20 cellular contexts compared by ENCODE assay signal in the genomic region with DNA sequence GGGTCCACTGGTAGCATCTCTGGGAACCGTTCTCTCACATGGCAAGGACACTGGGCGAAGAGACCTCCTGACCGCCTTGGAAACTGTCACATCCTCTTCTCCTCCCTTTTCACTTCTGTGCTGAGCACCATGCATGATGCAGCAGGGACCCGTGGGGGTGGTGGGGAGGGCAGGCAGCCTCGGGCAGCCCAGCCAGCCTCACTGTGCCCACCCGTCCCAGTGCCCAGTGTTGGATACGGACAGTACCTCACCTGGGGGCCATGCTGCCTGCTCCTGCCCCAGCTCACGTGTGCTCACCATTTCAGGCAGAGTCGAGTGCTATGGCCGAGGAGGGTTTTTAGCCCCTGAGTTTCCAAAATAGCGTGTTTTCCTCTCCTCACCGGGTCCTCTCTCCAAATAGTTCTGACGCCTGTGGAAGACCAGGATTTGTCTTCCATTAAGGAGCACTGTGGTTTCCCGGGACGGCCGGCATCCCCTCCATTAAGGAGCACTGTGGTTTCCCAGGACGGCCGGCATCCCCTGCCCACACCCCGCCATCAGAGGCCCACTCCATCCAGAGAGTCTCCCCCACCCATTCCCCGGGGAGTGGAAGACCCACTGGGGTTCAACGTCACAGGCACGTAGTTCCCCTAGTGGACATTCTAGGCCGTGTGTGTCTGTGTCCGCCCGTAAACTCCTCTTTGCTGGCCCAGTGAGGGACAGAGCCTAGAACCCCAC. TPM values are rescaled to one million over a fixed set of nuclear protein-coding genes. Genes with fewer than 3 reads are reported as not detected.
A peak's percentile ranks its signal among the peaks of the same experiment; 100 is the strongest.
DNase-seq lines count a peak whose midpoint lies in the region; FAIRE-seq and TF ChIP-seq lines count a peak whose summit lies in the region.
"Had no signal": no experiment of that assay in that cellular context is flagged by ENCODE, and none has a peak within 500 bp of the region (broad histone marks: within the 10 kb centered on the region; RNA-seq: fewer than 3 reads in every experiment).

No MANE protein-coding gene starts in this region.

- no peak overlapping the region for H4K5ac ChIP-seq in H1 (ENCODE audit: insufficient read length, low read depth, low read length)

- TF ChIP-seq RAD21 in H1 (IDR thresholded peaks at IDR 0.05 in 1 of 2, conservative IDR thresholded peaks at IDR 0.05 in 1 of 2; ENCODE audit: low read depth in 2 of 2, low read length in 2 of 2): no peak

- H2BK15ac ChIP-seq in H1 (ENCODE audit: low read length): no peak overlapping the region

- peaks cover 100% of the 10 kb centered on the region for H4K20me1 ChIP-seq in BLaER1
- peaks cover 8 to 19% of the 10 kb centered on the region in 2 experiments for H4K20me1 ChIP-seq in H1 (replicated peaks in 1 of 2; ENCODE audit: control insufficient read depth in 1 of 2, insufficient read depth in 2 of 2, low read length in 2 of 2)

- no peak for DNase-seq in BE2C
- no peak for DNase-seq in H1 (ENCODE audit: low read depth in 1 of 2, low spot score in 2 of 2)
- no peak for DNase-seq in effector memory CD4-positive, alpha-beta T cell
- DNase-seq in GOT3 (lab: John Stamatoyannopoulos, UW): no peak
- no peak for DNase-seq in NCI-H1092 treated with DMSO at 0.1 percent for 48 hours (lab: John Stamatoyannopoulos, UW)
- DNase-seq: CD4-positive, alpha-beta T cell; CD8-positive, alpha-beta memory T cell; DMS 273 treated with DMSO at 0.1 percent for 48 hours; DMS79; EL; GDM1; H7; HCEC 1CT had no signal

- H3K79me1 ChIP-seq in H1 (ENCODE audit: low read depth, low read length): 0 out of 2 replicates have a peak, but pooled peaks cover 2% of the 10 kb centered on the region

- 0 out of 2 replicates have a peak, but pooled peaks have one; percentile 6 for TF ChIP-seq CTCF in BE2C (IDR thresholded peaks at IDR 0.05; ENCODE audit: low read depth, low read length)
- peak in 1 of 3 experiments; percentile 3; a peak in 1 of 4 replicates for TF ChIP-seq CTCF in H1 (IDR thresholded peaks at IDR 0.05; ENCODE audit: control extremely low read depth in 1 of 3, insufficient read depth in 1 of 3, low read depth in 1 of 3, low read length in 3 of 3)

- peaks cover 12% of the 10 kb centered on the region for H3K4me1 ChIP-seq in BE2C
- H3K4me1 ChIP-seq in BLaER1: peaks cover 55% of the 10 kb centered on the region
- peaks cover 0 to 3% (median 0%) of the 10 kb centered on the region in 4 experiments; a peak in 1 of 7 replicates for H3K4me1 ChIP-seq in H1 (replicated peaks in 1 of 4; ENCODE audit: control insufficient read depth in 3 of 4, insufficient read depth in 4 of 4, low read length in 3 of 4)
- H3K4me1 ChIP-seq in effector memory CD4-positive, alpha-beta T cell (ENCODE audit: control insufficient read depth, insufficient read depth, low read length, poor library complexity, severe bottlenecking): peaks cover 17% of the 10 kb centered on the region

- H2AK5ac ChIP-seq in H1 (ENCODE audit: low read depth, low read length): no peak overlapping the region

- no peak overlapping the region for H3K23ac ChIP-seq in H1 (ENCODE audit: insufficient read length)

- H3K4me3 ChIP-seq in BE2C (ENCODE audit: low read depth, low read length) (no peak overlapping the region), BLaER1 (no peak overlapping the region), H1 (ENCODE audit: extremely low read depth in 1 of 4, insufficient read depth in 2 of 4, low read depth in 3 of 4, low read length in 4 of 4) (no peak overlapping the region)
- H3K4me3 ChIP-seq in effector memory CD4-positive, alpha-beta T cell (ENCODE audit: insufficient read depth, low read depth, low read length, poor library complexity, severe bottlenecking): no peak overlapping the region
- H3K4me3 ChIP-seq: BLaER1 treated with 17β-estradiol and CSF1 and Interleukin-3, amounts not matched to agents 10 nM and 100 nM; GM12878; GM23338 had no signal

- no peaks in the 10 kb centered on the region for H3K9me3 ChIP-seq in BE2C
- H3K9me3 ChIP-seq in BLaER1: peaks cover 4% of the 10 kb centered on the region
- no peaks in the 10 kb centered on the region for H3K9me3 ChIP-seq in H1 (ENCODE audit: insufficient read depth in 2 of 2, low read depth in 1 of 2, low read length in 1 of 2)
- H3K9me3 ChIP-seq in effector memory CD4-positive, alpha-beta T cell (ENCODE audit: control insufficient read depth, low read length): no peaks in the 10 kb centered on the region

- H2BK20ac ChIP-seq in H1 (ENCODE audit: low read length): no peak overlapping the region

- H3K4me2 ChIP-seq in BLaER1 (peak overlapping the region; percentile 17), H1 (ENCODE audit: insufficient read depth in 1 of 2, low read depth in 2 of 2, low read length in 2 of 2) (no peak overlapping the region)
- H3K4me2 ChIP-seq: GM23338 had no signal

- H3K27ac ChIP-seq in BLaER1 (no peak overlapping the region), H1 (ENCODE audit: low read depth, low read length) (no peak overlapping the region)
- no peak overlapping the region for H3K27ac ChIP-seq in effector memory CD4-positive, alpha-beta T cell (ENCODE audit: insufficient read depth, low read length, poor library complexity, severe bottlenecking)
- H3K27ac ChIP-seq: BLaER1 treated with 17β-estradiol and CSF1 and Interleukin-3, amounts not matched to agents 10 nM and 100 nM had no signal

- H3K18ac ChIP-seq in H1 (ENCODE audit: extremely low read depth, low read length): no peak overlapping the region

- H3K36me3 ChIP-seq in BE2C (no peaks in the 10 kb centered on the region), BLaER1 (no peaks in the 10 kb centered on the region), H1 (ENCODE audit: control insufficient read depth in 2 of 4, insufficient read depth in 4 of 4, low read length in 3 of 4) (no peaks in the 10 kb centered on the region; a peak in 2 of 8 replicates)
- no peaks in the 10 kb centered on the region for H3K36me3 ChIP-seq in effector memory CD4-positive, alpha-beta T cell (ENCODE audit: control insufficient read depth, insufficient read depth, low read length)
- H3K36me3 ChIP-seq: BLaER1 treated with 17β-estradiol and CSF1 and Interleukin-3, amounts not matched to agents 10 nM and 100 nM had no signal

- H2BK12ac ChIP-seq in H1 (ENCODE audit: low read depth, low read length): no peak overlapping the region

- POLR2A ChIA-PET in H1 (lab: Charles Lee; ENCODE audit: partially characterized antibody): interaction anchor here (0.7 kb wide), 1 partner anchor 156 kb away, joined by 3 read pairs; no protein-coding TSS in a partner anchor

- H2BK120ac ChIP-seq in H1 (replicated peaks; ENCODE audit: low read depth, low read length): no peak overlapping the region

- no peak for TF ChIP-seq POLR2A in H1 (IDR thresholded peaks at IDR 0.05; ENCODE audit: control extremely low read depth in 1 of 2, low read depth in 2 of 2, low read length in 2 of 2)

- CTCF ChIA-PET in H1 (lab: Charles Lee; ENCODE audit: partially characterized antibody): interaction anchor here (1.1 to 4.8 kb wide), 4 partner anchors 14 to 130 kb away, joined by 3 to 17 read pairs (median 8); no protein-coding TSS in a partner anchor

- H2BK5ac ChIP-seq in H1 (ENCODE audit: low read depth, low read length): peak overlapping the region; percentile 21; the same call in 1 of the 2 replicates

- H3K4ac ChIP-seq in H1 (replicated peaks; ENCODE audit: insufficient read length, low read depth, low read length): no peak overlapping the region

- no peak overlapping the region for H4K91ac ChIP-seq in H1 (replicated peaks; ENCODE audit: insufficient read length, low read length)

- no peak for TF ChIP-seq EP300 in H1 (IDR thresholded peaks at IDR 0.05; ENCODE audit: borderline replicate concordance in 1 of 2, low read depth in 2 of 2, low read length in 2 of 2)

- no peak overlapping the region for H3K56ac ChIP-seq in H1 (replicated peaks; ENCODE audit: insufficient read length, low read depth, low read length)

- 94% methylated on average over 22 of the region's 25 CpGs; no CpG with 5 or more reads in 1 of the 2 experiments for WGBS in H1 (ENCODE audit: extremely low coverage in 1 of 2, insufficient coverage in 1 of 2, insufficient read length in 1 of 2, insufficient replicate concordance in 2 of 2, low coverage in 1 of 2, low lambda C conversion rate in 2 of 2, missing lambda C conversion rate in 1 of 2), 2 experiments

- H3K79me2 ChIP-seq in H1 (ENCODE audit: control insufficient read depth in 1 of 2, insufficient read depth in 2 of 2, low read length in 2 of 2): no peaks in the 10 kb centered on the region

- FAIRE-seq in H1 (lab: Jason Lieb, UNC): no peak
- FAIRE-seq: D721Med, GM12878, GM19239 had no signal

- H3K27me3 ChIP-seq in BE2C (no peaks in the 10 kb centered on the region), BLaER1 (peaks cover 65% of the 10 kb centered on the region), H1 (replicated peaks in 1 of 4; ENCODE audit: control insufficient read depth in 3 of 4, extremely low read depth in 1 of 4, insufficient read depth in 3 of 4, low read length in 3 of 4) (no peaks in the 10 kb centered on the region)
- peaks cover 5% of the 10 kb centered on the region for H3K27me3 ChIP-seq in effector memory CD4-positive, alpha-beta T cell (replicated peaks; ENCODE audit: control insufficient read depth, insufficient read depth, low read length, poor library complexity, severe bottlenecking)

- H3K23me2 ChIP-seq in H1 (ENCODE audit: low read depth, low read length): no peaks in the 10 kb centered on the region

- H4K8ac ChIP-seq in H1 (ENCODE audit: extremely low read depth, insufficient read depth, low read length): peak overlapping the region; percentile 42; the same call in 1 of the 2 replicates

- no peak overlapping the region for H2AFZ ChIP-seq in H1 (ENCODE audit: low read length)
- H2AFZ ChIP-seq: GM23338 had no signal

- H3K9ac ChIP-seq in BLaER1: no peak overlapping the region
- H3K9ac ChIP-seq in H1 (replicated peaks in 1 of 4; ENCODE audit: extremely low read depth in 1 of 4, low read depth in 3 of 4, low read length in 3 of 4): no peak overlapping the region
- H3K9ac ChIP-seq: BLaER1 treated with 17β-estradiol and CSF1 and Interleukin-3, amounts not matched to agents 10 nM and 100 nM had no signal

- no peak overlapping the region for H3K14ac ChIP-seq in H1 (ENCODE audit: insufficient read length)

RNA-seq across cellular contexts. Expression of a gene that starts 22.4 kb away (rescaled TPM):
- polyA plus RNA-seq in BE2C (2012; ENCODE audit: insufficient read depth, insufficient read length, low read depth): 150 TPM
- 32.4 and 35.0 TPM in 2 replicates for total RNA-seq in H1 (2021; fragmentation: NEBNext Ultra II Directional; extraction: Animal tissue kit (Norgen Biotek cat#: 25700))
- polyA plus RNA-seq in H1 (2011; rRNA removed): 19.7 and 27.0 TPM in 2 replicates
- 18.2 TPM for polyA plus RNA-seq in H1 (2011; cell fraction: cytosol; rRNA removed)
- 46.6 TPM for polyA plus RNA-seq in H1 (2011; cell fraction: nucleus; rRNA removed)
- polyA plus RNA-seq in H1 (2012, experiment 1 of 2): 22.6 to 25.8 TPM (median 24.3 TPM) in 4 replicates
- polyA plus RNA-seq in H1 (2012, experiment 2 of 2): 23.0 TPM
- polyA plus RNA-seq in H1 (2013, experiment 1 of 2): 16.5 TPM
- 16.3 TPM for polyA plus RNA-seq in H1 (2013, experiment 2 of 2)
- 10.1 and 12.8 TPM in 2 replicates for polyA minus RNA-seq in H1 (2011; rRNA and poly(A)+ RNA removed)
- 15.9 TPM for polyA minus RNA-seq in H1 (2011; cell fraction: cytosol; rRNA and poly(A)+ RNA removed)
- polyA minus RNA-seq in H1 (2011; cell fraction: nucleus; rRNA and poly(A)+ RNA removed): 20.5 TPM
- polyA plus RNA-seq: CD14-positive monocyte, GM12878 had no signal

RNA-seq across cellular contexts. Expression of a gene that starts 57.8 kb away (rescaled TPM):
- polyA plus RNA-seq in BE2C (2012; ENCODE audit: insufficient read depth, insufficient read length, low read depth): 5.7 TPM
- total RNA-seq in H1 (2021; fragmentation: NEBNext Ultra II Directional; extraction: Animal tissue kit (Norgen Biotek cat#: 25700)): 7.9 and 8.0 TPM in 2 replicates
- 4.4 and 5.7 TPM in 2 replicates for polyA plus RNA-seq in H1 (2011; rRNA removed)
- polyA plus RNA-seq in H1 (2011; cell fraction: cytosol; rRNA removed): 6.2 TPM
- polyA plus RNA-seq in H1 (2011; cell fraction: nucleus; rRNA removed): 17.5 TPM
- polyA plus RNA-seq in H1 (2012, experiment 1 of 2): 4.7 to 8.2 TPM (median 6.0 TPM) in 4 replicates
- 5.8 TPM for polyA plus RNA-seq in H1 (2012, experiment 2 of 2)
- polyA plus RNA-seq in H1 (2013, experiment 1 of 2): 9.0 TPM
- polyA plus RNA-seq in H1 (2013, experiment 2 of 2): 9.1 TPM
- 5.7 and 6.8 TPM in 2 replicates for polyA minus RNA-seq in H1 (2011; rRNA and poly(A)+ RNA removed)
- polyA minus RNA-seq in H1 (2011; cell fraction: cytosol; rRNA and poly(A)+ RNA removed): 2.8 TPM
- polyA minus RNA-seq in H1 (2011; cell fraction: nucleus; rRNA and poly(A)+ RNA removed): 3.1 TPM
- polyA plus RNA-seq: CD14-positive monocyte had no signal
